Comparison of ENCODE assay signal across 12 cellular contexts in the genomic region with DNA sequence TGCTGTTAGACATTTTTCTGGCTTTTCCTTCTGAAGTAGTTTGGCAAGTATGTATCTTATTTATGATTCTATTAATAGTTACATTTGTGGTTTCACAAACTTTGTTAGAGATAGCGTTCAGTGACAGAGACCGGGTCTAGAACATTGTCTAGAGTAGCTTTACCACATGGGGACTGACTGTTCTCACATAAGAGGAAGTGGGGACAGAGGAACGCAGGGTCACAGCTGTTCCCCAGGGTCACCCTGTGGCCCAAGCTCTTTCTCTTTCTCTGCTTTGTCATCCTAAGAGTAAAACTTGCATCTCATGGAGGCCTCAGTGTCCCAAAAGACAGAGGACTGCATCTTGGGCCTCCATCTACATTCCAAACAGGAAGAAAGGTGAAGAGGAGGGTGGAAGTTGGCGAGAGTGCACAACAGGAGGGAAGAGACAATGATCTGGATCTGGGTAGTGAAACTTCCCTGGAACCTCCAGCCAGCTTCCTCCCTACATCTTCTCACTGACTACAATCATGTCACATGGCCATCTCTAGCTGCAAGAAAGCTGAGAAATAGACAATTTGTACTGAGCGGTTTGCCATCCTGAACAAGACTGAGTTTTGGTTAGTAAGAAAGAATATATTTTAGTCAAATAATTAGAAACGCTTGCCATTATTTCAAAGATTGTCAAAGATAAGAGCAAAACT.
DNase-seq lines count a peak whose midpoint lies in the region; ATAC-seq lines count a peak whose summit lies in the region.
"Had no signal": no experiment of that assay in that cellular context is flagged by ENCODE, and none has a peak within 500 bp of the region (broad histone marks: within the 10 kb centered on the region; RNA-seq: fewer than 3 reads in every experiment).

No MANE protein-coding gene starts in this region.

- H3K27ac Mint-ChIP-seq in dendritic cell treated with granulocyte-macrophage colony-stimulating factor and Interleukin-4, amounts not matched to agents 40 ng/mL and 50 ng/mL, for 4 days = no peak overlapping the region
- H3K27ac Mint-ChIP-seq: CD4-positive, CD25-positive, alpha-beta regulatory T cell had no signal

- intact Hi-C loops in dendritic cell treated with granulocyte-macrophage colony-stimulating factor and Interleukin-4, amounts not matched to agents 40 ng/mL and 50 ng/mL, for 4 days (cut with micrococcal nuclease) = no loop called here

- no peak for DNase-seq in SIG-M5 treated with dmso at 0.1 percent for 504 hours (lab: John Stamatoyannopoulos, UW; ENCODE audit: unreplicated experiment)
- no peak for DNase-seq in activated CD4-positive, alpha-beta T cell treated with anti-CD3 and anti-CD28 coated beads, Interleukin-2, amount 50 U/mL, for 48 hours
- no peak for DNase-seq in NK-92 treated with Interleukin-12 subunit alpha and Interleukin-12 subunit beta, amount 100 ng/mL, for 24 hours (lab: John Stamatoyannopoulos, UW)
- DNase-seq in NCI-H1105 treated with DMSO at 0.1 percent for 48 hours (lab: John Stamatoyannopoulos, UW) = no peak
- DNase-seq: activated CD8-positive, alpha-beta memory T cell treated with anti-CD3 and anti-CD28 coated beads for 24 hours; CD4-positive, CD25-positive, alpha-beta regulatory T cell; midbrain; RPMI8226 had no signal

- H3K9me3 Mint-ChIP-seq in dendritic cell treated with granulocyte-macrophage colony-stimulating factor and Interleukin-4, amounts not matched to agents 40 ng/mL and 50 ng/mL, for 4 days = peaks cover 29% of the 10 kb centered on the region

- H3K27me3 Mint-ChIP-seq in dendritic cell treated with granulocyte-macrophage colony-stimulating factor and Interleukin-4, amounts not matched to agents 40 ng/mL and 50 ng/mL, for 4 days = no peaks in the 10 kb centered on the region

- H3K4me1 Mint-ChIP-seq in dendritic cell treated with granulocyte-macrophage colony-stimulating factor and Interleukin-4, amounts not matched to agents 40 ng/mL and 50 ng/mL, for 4 days (ENCODE audit: low read depth) = peaks cover 5% of the 10 kb centered on the region
- H3K4me1 Mint-ChIP-seq: CD4-positive, CD25-positive, alpha-beta regulatory T cell had no signal

- H3K36me3 Mint-ChIP-seq in dendritic cell treated with granulocyte-macrophage colony-stimulating factor and Interleukin-4, amounts not matched to agents 40 ng/mL and 50 ng/mL, for 4 days (ENCODE audit: low read depth) = no peaks in the 10 kb centered on the region
- H3K36me3 Mint-ChIP-seq: CD4-positive, CD25-positive, alpha-beta regulatory T cell had no signal

- peak; percentile 97 for ATAC-seq in GM18508 (IDR thresholded peaks at IDR 0.05; ENCODE audit: insufficient read depth, unreplicated experiment)
- ATAC-seq in GM21423 (IDR thresholded peaks at IDR 0.05; ENCODE audit: unreplicated experiment) = peak; percentile 98
- ATAC-seq in HG03196 (IDR thresholded peaks at IDR 0.05; ENCODE audit: unreplicated experiment) = peak; percentile 94

- H3K4me3 Mint-ChIP-seq in dendritic cell treated with granulocyte-macrophage colony-stimulating factor and Interleukin-4, amounts not matched to agents 40 ng/mL and 50 ng/mL, for 4 days = peak overlapping the region; percentile 35
- H3K4me3 Mint-ChIP-seq: CD4-positive, CD25-positive, alpha-beta regulatory T cell had no signal
